24 cellular contexts compared by ENCODE assay signal in genomic region chr2:74050153-74050552, GRCh38.
"Had no signal": no experiment of that assay in that cellular context is flagged by ENCODE, and none has a peak within 500 bp of the region (broad histone marks: within the 10 kb centered on the region; RNA-seq: fewer than 3 reads in every experiment).

No MANE protein-coding gene starts in this region.

- ATAC-seq: left lobe of liver; lower lobe of right lung; natural killer cell treated with Interleukin-12 subunit alpha and Interleukin-12 subunit beta and Interleukin-15 and Interleukin-18, amount 100 ng/mL, for 72 hours; right cardiac atrium; sciatic nerve; stimulated activated effector memory CD8-positive, alpha-beta T cell treated with anti-CD3 and anti-CD28 coated beads, Interleukin-12 subunit alpha, Interleukin-12 subunit beta, amount 100 ng/mL, for 72 hours had no signal

- H3K27ac ChIP-seq: hepatocyte, lower lobe of right lung, ovary, prostate gland, spleen, thoracic aorta, tibial artery, vagina had no signal

- H3K27me3 ChIP-seq: hepatocyte, ovary, spleen, suprapubic skin, tibial artery, vagina had no signal

- H3K9me3 Mint-ChIP-seq: naive B cell; natural killer cell treated with Interleukin-12 subunit alpha and Interleukin-12 subunit beta and Interleukin-15 and Interleukin-18, amount 100 ng/mL, for 72 hours; stimulated activated effector memory CD8-positive, alpha-beta T cell treated with anti-CD3 and anti-CD28 coated beads, Interleukin-12 subunit alpha, Interleukin-12 subunit beta, amount 100 ng/mL, for 72 hours; stimulated activated naive CD8-positive, alpha-beta T cell treated with anti-CD3 and anti-CD28 coated beads, Interleukin-15, Interleukin-2, amounts not matched to agents 100 ng/mL and 50 ng/mL, for 24 hours had no signal

- H3K9me3 ChIP-seq: lower lobe of right lung, ovary, prostate gland, spleen, suprapubic skin, thoracic aorta, tibial artery, vagina had no signal

- H3K36me3 Mint-ChIP-seq: natural killer cell treated with Interleukin-12 subunit alpha and Interleukin-12 subunit beta and Interleukin-15 and Interleukin-18, amount 100 ng/mL, for 72 hours had no signal

- H3K4me3 ChIP-seq: hepatocyte, lower lobe of right lung, ovary, prostate gland, skin epidermis, spleen, suprapubic skin, thoracic aorta, tibial artery, vagina had no signal

- H3K27ac Mint-ChIP-seq: stimulated activated effector memory CD8-positive, alpha-beta T cell treated with anti-CD3 and anti-CD28 coated beads, Interleukin-12 subunit alpha, Interleukin-12 subunit beta, amount 100 ng/mL, for 72 hours had no signal

- H3K4me1 ChIP-seq: lower lobe of right lung, prostate gland, tibial artery, vagina had no signal

- H3K36me3 ChIP-seq: ovary, prostate gland had no signal

- H3K4me3 Mint-ChIP-seq: naive B cell; natural killer cell treated with Interleukin-12 subunit alpha and Interleukin-12 subunit beta and Interleukin-15 and Interleukin-18, amount 100 ng/mL, for 72 hours; stimulated activated effector memory CD8-positive, alpha-beta T cell treated with anti-CD3 and anti-CD28 coated beads, Interleukin-12 subunit alpha, Interleukin-12 subunit beta, amount 100 ng/mL, for 72 hours; stimulated activated naive CD8-positive, alpha-beta T cell treated with anti-CD3 and anti-CD28 coated beads, Interleukin-15, Interleukin-2, amounts not matched to agents 100 ng/mL and 50 ng/mL, for 24 hours had no signal

- DNase-seq: islet precursor cell; lower lobe of right lung; mammary epithelial cell; mesenchymal stem cell; naive B cell; ovary; retina; right cardiac atrium; spleen; stimulated activated CD4-positive, alpha-beta T cell treated with anti-CD3 and anti-CD28 coated beads, Interleukin-4, amount 100 ng/mL, for 24 hours; stimulated activated naive CD4-positive, alpha-beta T cell; tibial artery; trophoblast cell had no signal

- H3K27me3 Mint-ChIP-seq: naive B cell; natural killer cell treated with Interleukin-12 subunit alpha and Interleukin-12 subunit beta and Interleukin-15 and Interleukin-18, amount 100 ng/mL, for 72 hours; stimulated activated naive CD8-positive, alpha-beta T cell treated with anti-CD3 and anti-CD28 coated beads, Interleukin-15, Interleukin-2, amounts not matched to agents 100 ng/mL and 50 ng/mL, for 24 hours had no signal
